ENCODE assay signal across 1 cellular context in the genomic region with DNA sequence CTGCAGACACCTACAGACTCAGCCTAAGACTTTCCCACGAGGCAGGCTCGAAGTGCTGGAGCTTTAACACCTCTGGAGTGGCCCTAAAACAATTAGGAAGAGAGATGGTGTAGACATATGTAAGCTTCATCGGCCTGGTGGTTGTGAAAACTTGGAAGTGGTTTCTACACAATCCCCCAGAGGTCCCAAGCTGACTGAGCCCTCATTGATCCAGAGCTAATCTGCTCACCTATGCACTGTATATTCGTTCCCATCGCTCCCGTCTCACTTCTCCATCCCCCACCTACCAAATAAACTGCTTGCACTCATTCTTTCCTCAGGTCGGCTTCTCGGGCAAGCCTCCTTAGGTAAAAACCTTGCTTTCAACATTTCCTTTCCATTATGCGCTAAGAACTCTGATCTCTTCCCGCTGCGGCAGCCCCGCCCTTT.
TF ChIP-seq lines count a peak whose summit lies in the region.

No MANE protein-coding gene starts in this region.

TF ChIP-seq in WTC11, 78 proteins besides CTCF, POLR2A, EP300 and RAD21:
- TF ChIP-seq, protein P1, sequence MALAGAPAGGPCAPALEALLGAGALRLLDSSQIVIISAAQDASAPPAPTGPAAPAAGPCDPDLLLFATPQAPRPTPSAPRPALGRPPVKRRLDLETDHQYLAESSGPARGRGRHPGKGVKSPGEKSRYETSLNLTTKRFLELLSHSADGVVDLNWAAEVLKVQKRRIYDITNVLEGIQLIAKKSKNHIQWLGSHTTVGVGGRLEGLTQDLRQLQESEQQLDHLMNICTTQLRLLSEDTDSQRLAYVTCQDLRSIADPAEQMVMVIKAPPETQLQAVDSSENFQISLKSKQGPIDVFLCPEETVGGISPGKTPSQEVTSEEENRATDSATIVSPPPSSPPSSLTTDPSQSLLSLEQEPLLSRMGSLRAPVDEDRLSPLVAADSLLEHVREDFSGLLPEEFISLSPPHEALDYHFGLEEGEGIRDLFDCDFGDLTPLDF (CRISPR knock-in tag; IDR thresholded peaks at IDR 0.05): no peak
- TF ChIP-seq, protein P2, sequence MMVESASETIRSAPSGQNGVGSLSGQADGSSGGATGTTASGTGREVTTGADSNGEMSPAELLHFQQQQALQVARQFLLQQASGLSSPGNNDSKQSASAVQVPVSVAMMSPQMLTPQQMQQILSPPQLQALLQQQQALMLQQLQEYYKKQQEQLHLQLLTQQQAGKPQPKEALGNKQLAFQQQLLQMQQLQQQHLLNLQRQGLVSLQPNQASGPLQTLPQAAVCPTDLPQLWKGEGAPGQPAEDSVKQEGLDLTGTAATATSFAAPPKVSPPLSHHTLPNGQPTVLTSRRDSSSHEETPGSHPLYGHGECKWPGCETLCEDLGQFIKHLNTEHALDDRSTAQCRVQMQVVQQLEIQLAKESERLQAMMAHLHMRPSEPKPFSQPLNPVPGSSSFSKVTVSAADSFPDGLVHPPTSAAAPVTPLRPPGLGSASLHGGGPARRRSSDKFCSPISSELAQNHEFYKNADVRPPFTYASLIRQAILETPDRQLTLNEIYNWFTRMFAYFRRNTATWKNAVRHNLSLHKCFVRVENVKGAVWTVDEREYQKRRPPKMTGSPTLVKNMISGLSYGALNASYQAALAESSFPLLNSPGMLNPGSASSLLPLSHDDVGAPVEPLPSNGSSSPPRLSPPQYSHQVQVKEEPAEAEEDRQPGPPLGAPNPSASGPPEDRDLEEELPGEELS (CRISPR knock-in tag; IDR thresholded peaks at IDR 0.05): no peak
- TF ChIP-seq SMAD4 (CRISPR knock-in tag; IDR thresholded peaks at IDR 0.05): no peak
- no peak for TF ChIP-seq RELA (CRISPR knock-in tag; IDR thresholded peaks at IDR 0.05; ENCODE audit: borderline replicate concordance)
- TF ChIP-seq FOXK1 (CRISPR knock-in tag; IDR thresholded peaks at IDR 0.05): no peak
- TF ChIP-seq JUN (CRISPR knock-in tag; IDR thresholded peaks at IDR 0.05): no peak
- TF ChIP-seq ZNF425 (CRISPR knock-in tag; conservative IDR thresholded peaks at IDR 0.05): no peak
- no peak for TF ChIP-seq FOXP1 (CRISPR knock-in tag; IDR thresholded peaks at IDR 0.05; ENCODE audit: borderline replicate concordance)
